Comparison of ENCODE assay signal across 17 cellular contexts in the genomic region with DNA sequence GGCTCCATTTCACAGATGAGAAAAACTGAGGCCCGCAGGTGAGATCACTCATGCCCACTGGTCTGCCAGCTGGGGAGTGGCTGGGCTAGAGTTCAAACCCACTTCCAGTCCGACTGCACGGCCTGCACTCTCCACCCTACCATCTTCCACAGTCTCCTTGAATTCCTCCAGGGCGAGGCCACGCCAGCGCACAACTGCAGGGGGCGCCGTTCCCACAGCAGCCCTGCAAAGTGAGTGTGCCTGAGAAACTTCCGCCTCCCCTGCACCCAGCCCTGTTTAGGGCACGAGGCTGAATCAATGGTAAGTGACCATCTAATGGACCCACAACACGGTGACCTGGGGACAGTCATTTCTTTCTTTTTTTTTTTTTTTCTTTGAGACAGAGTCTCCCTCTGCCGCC. TPM values are rescaled to one million over a fixed set of nuclear protein-coding genes. Genes with fewer than 3 reads are reported as not detected.
A peak's percentile ranks its signal among the peaks of the same experiment; 100 is the strongest.
DNase-seq lines count a peak whose midpoint lies in the region; ATAC-seq, FAIRE-seq and TF ChIP-seq lines count a peak whose summit lies in the region.
"Had no signal": no experiment of that assay in that cellular context is flagged by ENCODE, and none has a peak within 500 bp of the region (broad histone marks: within the 10 kb centered on the region; RNA-seq: fewer than 3 reads in every experiment).

No MANE protein-coding gene starts in this region.

- H3K79me2 ChIP-seq in SU-DHL-6 (ENCODE audit: insufficient read depth, low read length) (no peaks in the 10 kb centered on the region), keratinocyte (ENCODE audit: control insufficient read depth, insufficient read depth, low read length) (no peaks in the 10 kb centered on the region)

- dilution Hi-C loops in keratinocyte (cut with MboI; ENCODE audit: extremely low pct_ligation_motif_present, low sequenced_read_pairs) = no loop called here

- H3K9ac ChIP-seq in SU-DHL-6 (ENCODE audit: low read length) (no peak overlapping the region), keratinocyte (ENCODE audit: control insufficient read depth, extremely low read depth, insufficient read depth, low read length) (no peak overlapping the region)
- H3K9ac ChIP-seq: BLaER1 had no signal

- H3K4me2 ChIP-seq in SU-DHL-6 (ENCODE audit: low read depth, low read length, poor library complexity, severe bottlenecking) = no peak overlapping the region
- H3K4me2 ChIP-seq in keratinocyte (ENCODE audit: control insufficient read depth, extremely low read depth, insufficient read depth, low read depth, low read length) = no peak overlapping the region
- H3K4me2 ChIP-seq: BLaER1 had no signal

- DNase-seq in D341Med (ENCODE audit: low spot score) = peak; percentile 50
- no peak for DNase-seq in keratinocyte (ENCODE audit: low read depth, low spot score)
- DNase-seq in mucosa of descending colon = no peak
- DNase-seq in cerebellar cortex (ENCODE audit: low spot score) = no peak
- no peak for DNase-seq in 8988T
- DNase-seq: activated CD8-positive, alpha-beta memory T cell treated with anti-CD3 and anti-CD28 coated beads for 24 hours; cortex of kidney; heart right ventricle; kidney; ovary; PC-3 had no signal

- no peak for FAIRE-seq in keratinocyte (lab: Jason Lieb, UNC)
- FAIRE-seq: kidney had no signal

- TF ChIP-seq CTCF in GM12875 (IDR thresholded peaks at IDR 0.05; ENCODE audit: borderline replicate concordance, insufficient read depth, low read depth, low read length) (0 out of 2 replicates have a peak, but pooled peaks have one; percentile 34), SU-DHL-6 (IDR thresholded peaks at IDR 0.05; ENCODE audit: insufficient read depth, low read length, poor library complexity, severe bottlenecking) (peak; percentile 15), keratinocyte (optimal IDR thresholded peaks at IDR 0.05 in 1 of 3, IDR thresholded peaks at IDR 0.05 in 1 of 3, conservative IDR thresholded peaks at IDR 0.05 in 1 of 3; ENCODE audit: extremely low read depth in 1 of 3, insufficient read depth in 2 of 3, low read length in 3 of 3) (peak in 2 of 3 experiments; percentile 11 to 34), mucosa of descending colon (IDR thresholded peaks at IDR 0.05) (no peak)

- H3K4me3 ChIP-seq in GM12875 (ENCODE audit: low read depth, low read length) (no peak overlapping the region), SU-DHL-6 (ENCODE audit: insufficient read depth, low read length, poor library complexity, severe bottlenecking) (no peak overlapping the region), keratinocyte (ENCODE audit: control insufficient read depth in 2 of 3, extremely low read depth in 1 of 3, insufficient read depth in 2 of 3, low read depth in 1 of 3, low read length in 3 of 3) (no peak overlapping the region), mucosa of descending colon (no peak overlapping the region)
- H3K4me3 ChIP-seq: ascending aorta, BLaER1, heart right ventricle, ovary had no signal

- H3K9me2 ChIP-seq in SU-DHL-6 (replicated peaks; ENCODE audit: insufficient read depth, low read length) = no peaks in the 10 kb centered on the region

- no peaks in the 10 kb centered on the region for H3K4me1 ChIP-seq in keratinocyte (ENCODE audit: control insufficient read depth, extremely low read depth, insufficient read depth, low read length)
- no peaks in the 10 kb centered on the region for H3K4me1 ChIP-seq in mucosa of descending colon (ENCODE audit: low read depth)
- H3K4me1 ChIP-seq: ascending aorta had no signal

- H3K27me3 Mint-ChIP-seq in stimulated activated memory B cell treated with anti-CD40 and anti-IgM and Interleukin-4, amounts not matched to agents 10 μg/mL and 1 μg/mL and 100 μg/mL, for 72 hours = peaks cover 89% of the 10 kb centered on the region

- H3F3A ChIP-seq in SU-DHL-6 (ENCODE audit: insufficient read depth) = no peaks in the 10 kb centered on the region

- H3K9me3 ChIP-seq in SU-DHL-6 (ENCODE audit: insufficient read depth, low read length) (no peaks in the 10 kb centered on the region), keratinocyte (ENCODE audit: control insufficient read depth, low read depth, low read length) (no peaks in the 10 kb centered on the region), mucosa of descending colon (no peaks in the 10 kb centered on the region)
- H3K9me3 ChIP-seq: ascending aorta, BLaER1, heart right ventricle, ovary had no signal

- H3K27ac ChIP-seq in SU-DHL-6 (ENCODE audit: low read depth, low read length) = no peak overlapping the region
- no peak overlapping the region for H3K27ac ChIP-seq in keratinocyte (ENCODE audit: control insufficient read depth, insufficient read depth, low read length)
- H3K27ac ChIP-seq: ascending aorta, BLaER1, heart right ventricle, ovary had no signal

- intact Hi-C loops in mucosa of descending colon (cut with DNase I, micrococcal nuclease) = no loop called here

- H3K4me1 Mint-ChIP-seq in stimulated activated memory B cell treated with anti-CD40 and anti-IgM and Interleukin-4, amounts not matched to agents 10 μg/mL and 1 μg/mL and 100 μg/mL, for 72 hours = peaks cover 14% of the 10 kb centered on the region

- no peaks in the 10 kb centered on the region for H3K36me3 Mint-ChIP-seq in stimulated activated memory B cell treated with anti-CD40 and anti-IgM and Interleukin-4, amounts not matched to agents 10 μg/mL and 1 μg/mL and 100 μg/mL, for 72 hours

- H3K9me1 ChIP-seq in keratinocyte (ENCODE audit: control insufficient read depth, extremely low read depth, insufficient read depth, low read length) = no peaks in the 10 kb centered on the region

- no peak overlapping the region for H3K4me3 Mint-ChIP-seq in stimulated activated memory B cell treated with anti-CD40 and anti-IgM and Interleukin-4, amounts not matched to agents 10 μg/mL and 1 μg/mL and 100 μg/mL, for 72 hours

- no peak overlapping the region for H3K27ac Mint-ChIP-seq in stimulated activated memory B cell treated with anti-CD40 and anti-IgM and Interleukin-4, amounts not matched to agents 10 μg/mL and 1 μg/mL and 100 μg/mL, for 72 hours

- no peak for ATAC-seq in mucosa of descending colon
- no peak for ATAC-seq in stimulated activated memory B cell treated with anti-CD40 and anti-IgM and Interleukin-4, amounts not matched to agents 10 μg/mL and 1 μg/mL and 100 μg/mL, for 72 hours
- ATAC-seq: esophagus mucosa, heart right ventricle, PC-3 had no signal

- H4K20me1 ChIP-seq in SU-DHL-6 (ENCODE audit: low read depth, low read length) (no peaks in the 10 kb centered on the region), keratinocyte (ENCODE audit: control insufficient read depth, extremely low read depth, insufficient read depth, low read length) (no peaks in the 10 kb centered on the region)
- H4K20me1 ChIP-seq: BLaER1 had no signal

- H3K27me3 ChIP-seq in SU-DHL-6 (ENCODE audit: low read length) (no peaks in the 10 kb centered on the region), keratinocyte (ENCODE audit: control insufficient read depth, extremely low read depth, insufficient read depth, low read length) (peaks cover 39% of the 10 kb centered on the region)
- H3K27me3 ChIP-seq: ovary had no signal

- no peaks in the 10 kb centered on the region for H3K9me3 Mint-ChIP-seq in stimulated activated memory B cell treated with anti-CD40 and anti-IgM and Interleukin-4, amounts not matched to agents 10 μg/mL and 1 μg/mL and 100 μg/mL, for 72 hours

- H2AFZ ChIP-seq in SU-DHL-6 (ENCODE audit: low read depth, low read length, severe bottlenecking) (no peak overlapping the region), keratinocyte (ENCODE audit: control insufficient read depth, low read length) (no peak overlapping the region)

- H3K36me3 ChIP-seq in SU-DHL-6 (ENCODE audit: low read length) = no peaks in the 10 kb centered on the region
- no peaks in the 10 kb centered on the region for H3K36me3 ChIP-seq in keratinocyte (ENCODE audit: control insufficient read depth in 2 of 2, extremely low read depth in 1 of 2, insufficient read depth in 2 of 2, low read length in 2 of 2)
- no peaks in the 10 kb centered on the region for H3K36me3 ChIP-seq in mucosa of descending colon (ENCODE audit: low read depth)
- H3K36me3 ChIP-seq: ascending aorta, BLaER1, heart right ventricle, ovary had no signal

RNA-seq across cellular contexts. Expression of gene ATCAY, which starts 0.8 kb away (rescaled TPM):
- not detected in 3 replicates for polyA plus RNA-seq in keratinocyte
- not detected for polyA plus RNA-seq in keratinocyte (2011; ENCODE audit: low read depth)
- polyA plus RNA-seq in keratinocyte (2011; cell fraction: cytosol; rRNA removed) = not detected in 2 replicates
- polyA plus RNA-seq in keratinocyte (2011; cell fraction: nucleus; rRNA removed) = not detected in 2 replicates
- polyA plus RNA-seq in keratinocyte (2012; ENCODE audit: low replicate concordance) = 0.14 TPM in 1 of 2 replicates, not detected in the other
- 0.13 TPM in 1 of 3 replicates, not detected in the others for polyA minus RNA-seq in keratinocyte
- not detected for polyA minus RNA-seq in keratinocyte (2011; cell fraction: cytosol; rRNA and poly(A)+ RNA removed)
- polyA minus RNA-seq in keratinocyte (2011; cell fraction: nucleus; rRNA and poly(A)+ RNA removed) = not detected in 2 replicates
- total RNA-seq in mucosa of descending colon = 1 to 10 TPM in 1 of 3 donors, under 1 TPM in 2; 0.09 to 2.2 (median 0.22) TPM
- total RNA-seq: ascending aorta, esophagus mucosa, heart right ventricle, PC-3 had no signal
- polyA plus RNA-seq: heart right ventricle, ovary had no signal

RNA-seq across cellular contexts. Expression of gene ZFR2, which starts 10.8 kb away (rescaled TPM):
- not detected in 3 replicates for polyA plus RNA-seq in keratinocyte
- polyA plus RNA-seq in keratinocyte (2011; ENCODE audit: low read depth) = not detected
- 0.09 TPM in 2 replicates for polyA plus RNA-seq in keratinocyte (2011; cell fraction: cytosol; rRNA removed)
- polyA plus RNA-seq in keratinocyte (2011; cell fraction: nucleus; rRNA removed) = 0.46 TPM in 1 of 2 replicates, not detected in the other
- 0.41 TPM in 1 of 2 replicates, not detected in the other for polyA plus RNA-seq in keratinocyte (2012; ENCODE audit: low replicate concordance)
- not detected in 3 replicates for polyA minus RNA-seq in keratinocyte
- polyA minus RNA-seq in keratinocyte (2011; cell fraction: cytosol; rRNA and poly(A)+ RNA removed) = not detected
- polyA minus RNA-seq in keratinocyte (2011; cell fraction: nucleus; rRNA and poly(A)+ RNA removed) = not detected in 2 replicates
- under 1 TPM in 1 of 3 donors, not detected in 2; 0.66 TPM for total RNA-seq in mucosa of descending colon
- total RNA-seq: ascending aorta, esophagus mucosa, PC-3 had no signal
- polyA plus RNA-seq: heart right ventricle had no signal

RNA-seq across cellular contexts. Expression of gene NMRK2, which starts 53.2 kb away (rescaled TPM):
- not detected in 3 replicates for polyA plus RNA-seq in keratinocyte
- polyA plus RNA-seq in keratinocyte (2011; ENCODE audit: low read depth) = not detected
- not detected in 2 replicates for polyA plus RNA-seq in keratinocyte (2011; cell fraction: cytosol; rRNA removed)
- polyA plus RNA-seq in keratinocyte (2011; cell fraction: nucleus; rRNA removed) = not detected in 2 replicates
- polyA plus RNA-seq in keratinocyte (2012; ENCODE audit: low replicate concordance) = 0.38 TPM in 1 of 2 replicates, not detected in the other
- not detected in 3 replicates for polyA minus RNA-seq in keratinocyte
- not detected for polyA minus RNA-seq in keratinocyte (2011; cell fraction: cytosol; rRNA and poly(A)+ RNA removed)
- polyA minus RNA-seq in keratinocyte (2011; cell fraction: nucleus; rRNA and poly(A)+ RNA removed) = not detected in 2 replicates
- under 1 TPM in 1 of 3 donors, not detected in 2; 0.36 TPM for total RNA-seq in mucosa of descending colon
- total RNA-seq: ascending aorta, esophagus mucosa, PC-3 had no signal
